22 cellular contexts compared by ENCODE assay signal in the genomic region with DNA sequence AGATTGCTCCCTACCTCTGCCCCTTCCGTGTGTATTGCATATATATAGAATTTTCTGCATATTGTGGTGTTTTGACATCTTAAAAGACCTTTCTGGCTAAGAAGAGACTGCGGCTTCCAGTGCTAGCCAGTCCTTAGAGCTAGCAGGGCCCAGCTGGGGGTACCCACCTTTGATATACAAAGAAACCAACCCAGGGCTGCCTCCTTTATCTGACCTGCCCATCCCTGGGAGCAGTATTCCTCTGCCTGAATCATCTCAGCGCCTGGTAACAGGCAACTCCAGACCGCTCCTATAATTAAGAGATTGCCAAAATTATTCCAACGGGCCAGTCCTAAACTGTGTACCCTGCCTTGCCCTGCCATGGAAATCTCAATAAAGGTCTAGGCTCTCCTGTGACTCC.
DNase-seq lines count a peak whose midpoint lies in the region; ATAC-seq and TF ChIP-seq lines count a peak whose summit lies in the region.
"Had no signal": no experiment of that assay in that cellular context is flagged by ENCODE, and none has a peak within 500 bp of the region (broad histone marks: within the 10 kb centered on the region; RNA-seq: fewer than 3 reads in every experiment).

No MANE protein-coding gene starts in this region.

- no peak overlapping the region for H3K27ac ChIP-seq in neural progenitor cell
- H3K27ac ChIP-seq: 22Rv1; A549; BLaER1 treated with 17β-estradiol and CSF1 and Interleukin-3, amounts not matched to agents 10 nM and 100 nM; C4-2B had no signal

- no peak overlapping the region for H3K27ac Mint-ChIP-seq in WTC11
- peak overlapping the region; percentile 1 for H3K27ac Mint-ChIP-seq in neural progenitor cell
- H3K27ac Mint-ChIP-seq: B cell; CD4-positive, alpha-beta T cell; CD8-positive, alpha-beta T cell had no signal

- peaks cover 19% of the 10 kb centered on the region for H4K20me1 ChIP-seq in neural progenitor cell (ENCODE audit: low read depth)

- no peaks in the 10 kb centered on the region for H3K27me3 ChIP-seq in neural progenitor cell
- H3K27me3 ChIP-seq: BLaER1 treated with 17β-estradiol and CSF1 and Interleukin-3, amounts not matched to agents 10 nM and 100 nM had no signal

- H3K4me2 ChIP-seq in neural progenitor cell = no peak overlapping the region
- H3K4me2 ChIP-seq: A549; BLaER1 treated with 17β-estradiol and CSF1 and Interleukin-3, amounts not matched to agents 10 nM and 100 nM had no signal

- CTCF ChIA-PET in WTC11 (lab: Charles Lee) = no interaction called here

- POLR2A ChIA-PET in WTC11 (lab: Charles Lee) = no interaction called here

- no peak overlapping the region for H2AFZ ChIP-seq in neural progenitor cell (replicated peaks)

- DNase-seq in cardiac septum (ENCODE audit: low spot score) (peak; percentile 12), Right ventricle myocardium inferior (ENCODE audit: missing footprints) (no peak), WTC11 (ENCODE audit: low spot score) (no peak), neural progenitor cell (ENCODE audit: low spot score) (no peak), HCEC 1CT (no peak)
- DNase-seq: AML-193; CD4-positive, alpha-beta T cell; CD8-positive, alpha-beta T cell; DMS 273 treated with DMSO at 0.1 percent for 48 hours; DMS153; DMS53; DMS79; DND-41; EL; GDM1 had no signal

- intact Hi-C loops in cardiac septum (cut with DNase I) = no loop called here
- intact Hi-C loops in Right ventricle myocardium inferior (cut with DNase I) = no loop called here

- no peaks in the 10 kb centered on the region for H3F3A ChIP-seq in neural progenitor cell (ENCODE audit: low read depth)

- H3K9me3 ChIP-seq in neural progenitor cell (ENCODE audit: low read depth) = no peaks in the 10 kb centered on the region
- H3K9me3 ChIP-seq: A549 had no signal

- H3K4me3 Mint-ChIP-seq in WTC11 (no peak overlapping the region), neural progenitor cell (no peak overlapping the region)
- H3K4me3 Mint-ChIP-seq: B cell; CD4-positive, alpha-beta T cell; CD8-positive, alpha-beta T cell had no signal

- H3K4me1 Mint-ChIP-seq in WTC11 (peaks cover 20% of the 10 kb centered on the region), neural progenitor cell (peaks cover 31% of the 10 kb centered on the region)
- H3K4me1 Mint-ChIP-seq: B cell had no signal

- H3K27me3 Mint-ChIP-seq in WTC11 (ENCODE audit: low read depth) (no peaks in the 10 kb centered on the region), neural progenitor cell (ENCODE audit: insufficient read depth, low read depth) (peaks cover 3% of the 10 kb centered on the region)

- peaks cover 10% of the 10 kb centered on the region for H3K4me1 ChIP-seq in neural progenitor cell
- H3K4me1 ChIP-seq: A549 had no signal

- H3K36me3 Mint-ChIP-seq in WTC11 = peaks cover 6% of the 10 kb centered on the region
- peaks cover 10% of the 10 kb centered on the region for H3K36me3 Mint-ChIP-seq in neural progenitor cell
- H3K36me3 Mint-ChIP-seq: CD8-positive, alpha-beta T cell had no signal

- H3K36me3 ChIP-seq in neural progenitor cell = no peaks in the 10 kb centered on the region

- ATAC-seq in Right ventricle myocardium inferior = no peak
- peak; percentile 76 for ATAC-seq in WTC11
- ATAC-seq in GM18505 (IDR thresholded peaks at IDR 0.05; ENCODE audit: unreplicated experiment) = no peak
- ATAC-seq: A549; CD8-positive, alpha-beta T cell; GM12878 had no signal

- no peak overlapping the region for H3K9ac ChIP-seq in neural progenitor cell
- H3K9ac ChIP-seq: BLaER1 treated with 17β-estradiol and CSF1 and Interleukin-3, amounts not matched to agents 10 nM and 100 nM had no signal

- no peaks in the 10 kb centered on the region for H3K9me3 Mint-ChIP-seq in WTC11
- H3K9me3 Mint-ChIP-seq in neural progenitor cell = no peaks in the 10 kb centered on the region
- H3K9me3 Mint-ChIP-seq: CD4-positive, alpha-beta T cell; CD8-positive, alpha-beta T cell had no signal

- TF ChIP-seq CTCF in WTC11 (IDR thresholded peaks at IDR 0.05) = no peak
- TF ChIP-seq CTCF in neural progenitor cell (IDR thresholded peaks at IDR 0.05) = no peak

- H3K79me2 ChIP-seq in neural progenitor cell (ENCODE audit: low read depth) = peaks cover 19% of the 10 kb centered on the region

- no peak overlapping the region for H3K4me3 ChIP-seq in neural progenitor cell
- H3K4me3 ChIP-seq: A549; BLaER1 treated with 17β-estradiol and CSF1 and Interleukin-3, amounts not matched to agents 10 nM and 100 nM; GM12878 had no signal

- TF ChIP-seq POLR2A in GM18505 (IDR thresholded peaks at IDR 0.05; ENCODE audit: borderline replicate concordance, extremely low read depth, insufficient read depth, insufficient read length) = no peak

TF ChIP-seq in WTC11, 78 proteins besides CTCF, POLR2A, EP300 and RAD21 (continues in another document):
- TF ChIP-seq, protein P1, sequence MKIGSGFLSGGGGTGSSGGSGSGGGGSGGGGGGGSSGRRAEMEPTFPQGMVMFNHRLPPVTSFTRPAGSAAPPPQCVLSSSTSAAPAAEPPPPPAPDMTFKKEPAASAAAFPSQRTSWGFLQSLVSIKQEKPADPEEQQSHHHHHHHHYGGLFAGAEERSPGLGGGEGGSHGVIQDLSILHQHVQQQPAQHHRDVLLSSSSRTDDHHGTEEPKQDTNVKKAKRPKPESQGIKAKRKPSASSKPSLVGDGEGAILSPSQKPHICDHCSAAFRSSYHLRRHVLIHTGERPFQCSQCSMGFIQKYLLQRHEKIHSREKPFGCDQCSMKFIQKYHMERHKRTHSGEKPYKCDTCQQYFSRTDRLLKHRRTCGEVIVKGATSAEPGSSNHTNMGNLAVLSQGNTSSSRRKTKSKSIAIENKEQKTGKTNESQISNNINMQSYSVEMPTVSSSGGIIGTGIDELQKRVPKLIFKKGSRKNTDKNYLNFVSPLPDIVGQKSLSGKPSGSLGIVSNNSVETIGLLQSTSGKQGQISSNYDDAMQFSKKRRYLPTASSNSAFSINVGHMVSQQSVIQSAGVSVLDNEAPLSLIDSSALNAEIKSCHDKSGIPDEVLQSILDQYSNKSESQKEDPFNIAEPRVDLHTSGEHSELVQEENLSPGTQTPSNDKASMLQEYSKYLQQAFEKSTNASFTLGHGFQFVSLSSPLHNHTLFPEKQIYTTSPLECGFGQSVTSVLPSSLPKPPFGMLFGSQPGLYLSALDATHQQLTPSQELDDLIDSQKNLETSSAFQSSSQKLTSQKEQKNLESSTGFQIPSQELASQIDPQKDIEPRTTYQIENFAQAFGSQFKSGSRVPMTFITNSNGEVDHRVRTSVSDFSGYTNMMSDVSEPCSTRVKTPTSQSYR (CRISPR knock-in tag; IDR thresholded peaks at IDR 0.05) = no peak
- TF ChIP-seq MYBL2 (CRISPR knock-in tag; IDR thresholded peaks at IDR 0.05) (no peak), GRHL2 (CRISPR knock-in tag; IDR thresholded peaks at IDR 0.05; ENCODE audit: insufficient replicate concordance, severe bottlenecking) (no peak), IRF2 (CRISPR knock-in tag; IDR thresholded peaks at IDR 0.05; ENCODE audit: borderline replicate concordance, low read depth) (no peak), SP1 (CRISPR knock-in tag; conservative IDR thresholded peaks at IDR 0.05) (no peak), NFYB (CRISPR knock-in tag; conservative IDR thresholded peaks at IDR 0.05; ENCODE audit: low read depth) (no peak), ESRRA (CRISPR knock-in tag; IDR thresholded peaks at IDR 0.05; ENCODE audit: borderline replicate concordance) (no peak)
- TF ChIP-seq, protein P2, sequence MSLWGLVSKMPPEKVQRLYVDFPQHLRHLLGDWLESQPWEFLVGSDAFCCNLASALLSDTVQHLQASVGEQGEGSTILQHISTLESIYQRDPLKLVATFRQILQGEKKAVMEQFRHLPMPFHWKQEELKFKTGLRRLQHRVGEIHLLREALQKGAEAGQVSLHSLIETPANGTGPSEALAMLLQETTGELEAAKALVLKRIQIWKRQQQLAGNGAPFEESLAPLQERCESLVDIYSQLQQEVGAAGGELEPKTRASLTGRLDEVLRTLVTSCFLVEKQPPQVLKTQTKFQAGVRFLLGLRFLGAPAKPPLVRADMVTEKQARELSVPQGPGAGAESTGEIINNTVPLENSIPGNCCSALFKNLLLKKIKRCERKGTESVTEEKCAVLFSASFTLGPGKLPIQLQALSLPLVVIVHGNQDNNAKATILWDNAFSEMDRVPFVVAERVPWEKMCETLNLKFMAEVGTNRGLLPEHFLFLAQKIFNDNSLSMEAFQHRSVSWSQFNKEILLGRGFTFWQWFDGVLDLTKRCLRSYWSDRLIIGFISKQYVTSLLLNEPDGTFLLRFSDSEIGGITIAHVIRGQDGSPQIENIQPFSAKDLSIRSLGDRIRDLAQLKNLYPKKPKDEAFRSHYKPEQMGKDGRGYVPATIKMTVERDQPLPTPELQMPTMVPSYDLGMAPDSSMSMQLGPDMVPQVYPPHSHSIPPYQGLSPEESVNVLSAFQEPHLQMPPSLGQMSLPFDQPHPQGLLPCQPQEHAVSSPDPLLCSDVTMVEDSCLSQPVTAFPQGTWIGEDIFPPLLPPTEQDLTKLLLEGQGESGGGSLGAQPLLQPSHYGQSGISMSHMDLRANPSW (CRISPR knock-in tag; conservative IDR thresholded peaks at IDR 0.05; ENCODE audit: low read depth) = no peak
- TF ChIP-seq, protein P3, sequence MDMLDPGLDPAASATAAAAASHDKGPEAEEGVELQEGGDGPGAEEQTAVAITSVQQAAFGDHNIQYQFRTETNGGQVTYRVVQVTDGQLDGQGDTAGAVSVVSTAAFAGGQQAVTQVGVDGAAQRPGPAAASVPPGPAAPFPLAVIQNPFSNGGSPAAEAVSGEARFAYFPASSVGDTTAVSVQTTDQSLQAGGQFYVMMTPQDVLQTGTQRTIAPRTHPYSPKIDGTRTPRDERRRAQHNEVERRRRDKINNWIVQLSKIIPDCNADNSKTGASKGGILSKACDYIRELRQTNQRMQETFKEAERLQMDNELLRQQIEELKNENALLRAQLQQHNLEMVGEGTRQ (CRISPR knock-in tag; IDR thresholded peaks at IDR 0.05) = no peak
- TF ChIP-seq, protein P4, sequence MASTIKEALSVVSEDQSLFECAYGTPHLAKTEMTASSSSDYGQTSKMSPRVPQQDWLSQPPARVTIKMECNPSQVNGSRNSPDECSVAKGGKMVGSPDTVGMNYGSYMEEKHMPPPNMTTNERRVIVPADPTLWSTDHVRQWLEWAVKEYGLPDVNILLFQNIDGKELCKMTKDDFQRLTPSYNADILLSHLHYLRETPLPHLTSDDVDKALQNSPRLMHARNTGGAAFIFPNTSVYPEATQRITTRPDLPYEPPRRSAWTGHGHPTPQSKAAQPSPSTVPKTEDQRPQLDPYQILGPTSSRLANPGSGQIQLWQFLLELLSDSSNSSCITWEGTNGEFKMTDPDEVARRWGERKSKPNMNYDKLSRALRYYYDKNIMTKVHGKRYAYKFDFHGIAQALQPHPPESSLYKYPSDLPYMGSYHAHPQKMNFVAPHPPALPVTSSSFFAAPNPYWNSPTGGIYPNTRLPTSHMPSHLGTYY (CRISPR knock-in tag; IDR thresholded peaks at IDR 0.05) = no peak
- TF ChIP-seq, protein P5, sequence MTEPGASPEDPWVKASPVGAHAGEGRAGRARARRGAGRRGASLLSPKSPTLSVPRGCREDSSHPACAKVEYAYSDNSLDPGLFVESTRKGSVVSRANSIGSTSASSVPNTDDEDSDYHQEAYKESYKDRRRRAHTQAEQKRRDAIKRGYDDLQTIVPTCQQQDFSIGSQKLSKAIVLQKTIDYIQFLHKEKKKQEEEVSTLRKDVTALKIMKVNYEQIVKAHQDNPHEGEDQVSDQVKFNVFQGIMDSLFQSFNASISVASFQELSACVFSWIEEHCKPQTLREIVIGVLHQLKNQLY (CRISPR knock-in tag; IDR thresholded peaks at IDR 0.05) = no peak
